10 cellular contexts compared by ENCODE assay signal in the genomic region with DNA sequence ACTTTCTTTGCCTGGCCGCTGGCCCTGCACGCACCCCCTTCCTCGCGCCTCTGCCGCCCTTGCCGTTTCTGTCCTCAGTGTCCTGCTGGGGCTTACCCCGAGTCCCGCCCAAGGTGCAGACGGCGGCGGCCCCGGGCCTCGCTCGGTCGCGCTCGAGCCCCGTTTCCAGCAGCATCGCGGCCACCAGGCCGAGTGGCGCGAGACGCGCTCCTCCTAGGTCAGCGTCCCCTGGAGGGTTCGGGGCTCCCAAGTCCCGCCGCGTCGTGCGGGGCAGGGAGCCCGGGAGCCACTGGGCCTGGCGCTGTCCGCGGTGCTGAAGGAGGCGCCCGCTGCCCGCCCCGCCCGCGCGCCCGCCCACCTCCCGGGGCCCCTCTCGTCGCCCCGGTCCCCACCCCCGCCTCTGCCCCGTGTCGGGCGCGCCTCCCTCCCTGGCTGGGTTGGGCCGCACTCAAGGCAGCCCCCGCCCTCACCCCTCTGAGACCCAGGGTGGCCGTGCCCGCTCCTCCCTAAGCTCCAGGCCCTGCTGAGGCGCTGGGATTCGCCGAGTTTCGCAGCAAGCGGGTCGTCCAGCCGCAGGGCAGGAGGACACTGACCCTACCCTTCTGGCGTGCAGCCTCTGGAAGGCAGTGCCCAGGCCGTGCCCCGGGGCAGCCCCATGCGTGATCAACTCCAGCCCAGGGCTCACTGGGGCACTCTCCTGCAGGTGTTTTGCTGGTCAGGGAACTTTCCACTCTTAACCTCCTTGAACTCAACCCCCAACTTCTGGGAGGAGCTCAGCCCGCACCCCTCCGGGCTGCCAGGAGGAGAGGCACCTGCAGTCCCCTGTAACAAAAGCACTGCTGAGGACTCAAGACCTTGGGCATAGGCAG. TPM values are rescaled to one million over a fixed set of nuclear protein-coding genes. Genes with fewer than 3 reads are reported as not detected.
DNase-seq lines count a peak whose midpoint lies in the region; ATAC-seq and TF ChIP-seq lines count a peak whose summit lies in the region.
"Had no signal": no experiment of that assay in that cellular context is flagged by ENCODE, and none has a peak within 500 bp of the region (broad histone marks: within the 10 kb centered on the region; RNA-seq: fewer than 3 reads in every experiment).

Gene LHX3, minus strand, starts transcription at position 291 of the 869 bp plus-strand sequence. Its CDS starts 116 bp downstream, at position 175.

- H3K36me3 Mint-ChIP-seq in activated CD4-positive, alpha-beta T cell treated with anti-CD3 and anti-CD28 coated beads, Interleukin-2, amount 10 ng/mL, durations not matched to agents 24 days and 14 days (ENCODE audit: low read depth): peaks cover 14% of the 10 kb centered on the region
- peaks cover 5% of the 10 kb centered on the region for H3K36me3 Mint-ChIP-seq in progenitor cell of endocrine pancreas (ENCODE audit: insufficient read depth)

- intact Hi-C loops in activated CD4-positive, alpha-beta T cell treated with anti-CD3 and anti-CD28 coated beads, Interleukin-2, amount 10 ng/mL, durations not matched to agents 24 days and 14 days (cut with micrococcal nuclease): no loop called here

- H3K27ac Mint-ChIP-seq in activated CD4-positive, alpha-beta T cell treated with anti-CD3 and anti-CD28 coated beads, Interleukin-2, amount 10 ng/mL, durations not matched to agents 24 days and 14 days: no peak within 1 kb of the TSS
- H3K27ac Mint-ChIP-seq in progenitor cell of endocrine pancreas: no peak within 1 kb of the TSS
- H3K27ac Mint-ChIP-seq: nephron had no signal

- H3K27ac ChIP-seq in RWPE1: no peak within 1 kb of the TSS

- no peak for ATAC-seq in HG03354 (IDR thresholded peaks at IDR 0.05; ENCODE audit: poor library complexity, severe bottlenecking, unreplicated experiment)
- ATAC-seq in HG03139 (IDR thresholded peaks at IDR 0.05; ENCODE audit: unreplicated experiment): no peak
- no peak for ATAC-seq in GM18511 (IDR thresholded peaks at IDR 0.05; ENCODE audit: unreplicated experiment)

- POLR2A ChIA-PET in RWPE1 (lab: Yijun Ruan, JAX; ENCODE audit: low non-redundant PET): no interaction called here

- DNase-seq in activated CD4-positive, alpha-beta T cell treated with anti-CD3 and anti-CD28 coated beads, Interleukin-2, amount 10 ng/mL, durations not matched to agents 24 days and 14 days: peak; percentile 80
- DNase-seq in activated CD4-positive, alpha-beta T cell treated with anti-CD3 and anti-CD28 coated beads for 1 hour: no peak
- DNase-seq in RWPE1 (ENCODE audit: low spot score) (peak; percentile 74), germinal center (ENCODE audit: low spot score) (peak; percentile 67), progenitor cell of endocrine pancreas (ENCODE audit: low spot score, unreplicated experiment) (peak; percentile 62)
- DNase-seq: NCI-H1694 treated with DMSO at 0.1 percent for 48 hours had no signal

- peaks cover 27% of the 10 kb centered on the region for H3K27me3 Mint-ChIP-seq in activated CD4-positive, alpha-beta T cell treated with anti-CD3 and anti-CD28 coated beads, Interleukin-2, amount 10 ng/mL, durations not matched to agents 24 days and 14 days
- H3K27me3 Mint-ChIP-seq in progenitor cell of endocrine pancreas: peaks cover 38% of the 10 kb centered on the region

- CTCF ChIA-PET in RWPE1 (lab: Yijun Ruan, JAX): interaction anchor here (0.7 to 0.9 kb wide), 2 partner anchors 13 to 35 kb away, joined by 3 to 4 read pairs; no protein-coding TSS in a partner anchor

- H3K4me3 Mint-ChIP-seq in activated CD4-positive, alpha-beta T cell treated with anti-CD3 and anti-CD28 coated beads, Interleukin-2, amount 10 ng/mL, durations not matched to agents 24 days and 14 days: no peak within 1 kb of the TSS
- H3K4me3 Mint-ChIP-seq in progenitor cell of endocrine pancreas (ENCODE audit: low read depth): no peak within 1 kb of the TSS
- H3K4me3 Mint-ChIP-seq: nephron had no signal

- TF ChIP-seq CTCF in RWPE1 (conservative IDR thresholded peaks at IDR 0.05; ENCODE audit: low read depth) (no peak), progenitor cell of endocrine pancreas (IDR thresholded peaks at IDR 0.05; ENCODE audit: unreplicated experiment) (no peak)

- H3K4me1 Mint-ChIP-seq in activated CD4-positive, alpha-beta T cell treated with anti-CD3 and anti-CD28 coated beads, Interleukin-2, amount 10 ng/mL, durations not matched to agents 24 days and 14 days: no peaks in the 10 kb centered on the region
- no peaks in the 10 kb centered on the region for H3K4me1 Mint-ChIP-seq in progenitor cell of endocrine pancreas (ENCODE audit: low read depth)

- no peaks in the 10 kb centered on the region for H3K9me3 Mint-ChIP-seq in activated CD4-positive, alpha-beta T cell treated with anti-CD3 and anti-CD28 coated beads, Interleukin-2, amount 10 ng/mL, durations not matched to agents 24 days and 14 days
- no peaks in the 10 kb centered on the region for H3K9me3 Mint-ChIP-seq in progenitor cell of endocrine pancreas (ENCODE audit: low read depth)
- H3K9me3 Mint-ChIP-seq: nephron had no signal

RNA-seq across cellular contexts. Expression of gene LHX3, which starts in this region (rescaled TPM):
- total RNA-seq in activated CD4-positive, alpha-beta T cell treated with anti-CD3 and anti-CD28 coated beads, Interleukin-2, amount 10 ng/mL, durations not matched to agents 24 days and 14 days: not detected in 2 replicates
- not detected in 2 replicates for total RNA-seq in progenitor cell of endocrine pancreas

Comparison
In these comparisons a context has a peak if more than half of its experiments do, and no peak if none do; other contexts are left out.
1. Peak in DNase-seq in activated CD4-positive, alpha-beta T cell treated with anti-CD3 and anti-CD28 coated beads, Interleukin-2, amount 10 ng/mL, durations not matched to agents 24 days and 14 days; RNA of the gene not detected or under 1 TPM.
2. Peak in DNase-seq in progenitor cell of endocrine pancreas; RNA of the gene not detected or under 1 TPM.